ENCODE assay signal across 8 cellular contexts in the genomic region with DNA sequence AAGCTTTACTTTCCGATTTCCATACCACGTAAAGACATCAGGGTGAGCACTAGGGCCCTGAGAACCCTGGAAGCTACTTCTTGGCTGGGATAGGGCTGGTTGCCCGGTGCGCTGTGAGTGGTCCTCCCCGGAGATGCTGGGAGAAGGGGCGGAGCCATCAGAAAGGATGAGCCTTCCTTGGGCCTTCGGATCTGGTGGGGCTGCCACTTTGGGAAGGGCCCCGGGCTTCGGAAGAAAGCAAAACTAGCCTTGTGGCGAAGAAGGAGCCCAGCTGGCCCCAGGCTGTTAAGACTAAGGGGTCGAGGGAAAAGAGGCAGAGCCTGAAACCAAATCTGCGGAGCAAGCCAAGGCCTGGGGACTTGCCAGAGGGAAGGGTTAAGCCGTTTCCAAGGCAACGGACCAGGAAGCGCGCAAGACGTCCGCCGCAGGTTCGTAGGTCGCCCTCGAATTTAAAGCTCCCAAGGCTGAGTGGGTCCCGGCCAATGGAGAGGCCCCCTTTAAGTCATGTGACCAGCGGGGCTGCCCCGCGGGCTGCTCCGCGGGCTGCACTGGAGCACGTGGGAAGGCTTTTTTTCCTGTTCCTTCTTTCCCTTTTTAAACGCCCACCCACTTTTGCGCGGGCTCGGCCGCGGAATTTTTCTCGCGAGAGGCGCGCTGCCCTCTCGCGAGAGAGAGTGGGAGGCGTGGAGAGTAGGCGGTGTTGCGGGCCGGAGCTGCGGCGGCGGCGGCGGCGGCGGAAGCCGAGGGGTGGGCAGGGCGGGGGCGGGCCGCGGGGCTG. TPM values are rescaled to one million over a fixed set of nuclear protein-coding genes. Genes with fewer than 3 reads are reported as not detected.
DNase-seq lines count a peak whose midpoint lies in the region; ATAC-seq and TF ChIP-seq lines count a peak whose summit lies in the region.

No MANE protein-coding gene starts in this region.

- H3K36me3 Mint-ChIP-seq in IgD-negative memory B cell: peaks cover 3% of the 10 kb centered on the region

- DNase-seq in DMS153 (lab: John Stamatoyannopoulos, UW) (peak; percentile 99), OCI-M1 (lab: John Stamatoyannopoulos, UW) (peak; percentile 99), erythroblast (lab: John Stamatoyannopoulos, UW) (peak; percentile 94 to 95), mucosa of gallbladder (ENCODE audit: low spot score) (peak; percentile 96)
- peak; percentile 92 for DNase-seq in activated T-cell treated with anti-CD3 and anti-CD28 coated beads, Interleukin-2, amount 50 U/mL, for 1 hour
- peak; percentile 87 for DNase-seq in stimulated activated CD8-positive, alpha-beta memory T cell treated with anti-CD3 and anti-CD28 coated beads, Interleukin-4, amount 100 ng/mL, for 24 hours (ENCODE audit: low read depth)

- H3K9me3 Mint-ChIP-seq in IgD-negative memory B cell: peaks cover 0 to 3% (median 0%) of the 10 kb centered on the region in 3 donors

- TF ChIP-seq POLR2A in erythroblast (IDR thresholded peaks at IDR 0.05; ENCODE audit: low read length): no peak

- ATAC-seq in GM21576 (IDR thresholded peaks at IDR 0.05; ENCODE audit: unreplicated experiment): peak; percentile 73

- H3K4me3 Mint-ChIP-seq in IgD-negative memory B cell: peak overlapping the region; percentile 67 to 99 (median 98)

- no peaks in the 10 kb centered on the region for H3K27me3 Mint-ChIP-seq in IgD-negative memory B cell

- peak overlapping the region; percentile 76 to 100 (median 98) for H3K27ac Mint-ChIP-seq in IgD-negative memory B cell

- peaks cover 20 to 42% (median 38%) of the 10 kb centered on the region in 3 donors for H3K4me1 Mint-ChIP-seq in IgD-negative memory B cell

RNA-seq across cellular contexts. Expression of a gene that starts 0.4 kb away (rescaled TPM):
- 6.1 TPM for polyA plus RNA-seq in IgD-negative memory B cell
- 36.1 TPM for total RNA-seq in mucosa of gallbladder

Comparison
In these comparisons a context has a peak if more than half of its experiments do, and no peak if none do; other contexts are left out.
1. Peak in every context shown above with its lines: DNase-seq and ATAC-seq.